Comparison of ENCODE assay signal across 8 cellular contexts in genomic region chrX:118347131-118347530, GRCh38. TPM values are rescaled to one million over a fixed set of nuclear protein-coding genes. Genes with fewer than 3 reads are reported as not detected.
DNase-seq lines count a peak whose midpoint lies in the region; ATAC-seq and TF ChIP-seq lines count a peak whose summit lies in the region.

No MANE protein-coding gene starts in this region.

- TF ChIP-seq CTCF in body of pancreas (IDR thresholded peaks at IDR 0.05) (no peak), right lobe of liver (IDR thresholded peaks at IDR 0.05) (peak in 1 of 4 donors; percentile 2), upper lobe of right lung (IDR thresholded peaks at IDR 0.05) (no peak)

- H3K27me3 ChIP-seq in MG63, result no peaks in the 10 kb centered on the region
- H3K27me3 ChIP-seq in body of pancreas, result no peaks in the 10 kb centered on the region
- H3K27me3 ChIP-seq in right lobe of liver, result no peaks in the 10 kb centered on the region
- no peaks in the 10 kb centered on the region for H3K27me3 ChIP-seq in upper lobe of right lung

- TF ChIP-seq POLR2A in body of pancreas (IDR thresholded peaks at IDR 0.05) (no peak), right lobe of liver (IDR thresholded peaks at IDR 0.05) (no peak)

- DNase-seq in GM03348 (ENCODE audit: low spot score) (peak; percentile 23), MG63 (no peak), body of pancreas (peak in 1 of 4 donors; percentile 4), right lobe of liver (no peak), upper lobe of right lung (no peak), SHP77 (lab: John Stamatoyannopoulos, UW) (no peak), NCI-H2029 (lab: John Stamatoyannopoulos, UW) (no peak)

- H3K36me3 ChIP-seq in MG63 (no peaks in the 10 kb centered on the region), body of pancreas (replicated peaks in 1 of 2; ENCODE audit: insufficient read depth in 1 of 2, low read depth in 2 of 2) (no peaks in the 10 kb centered on the region), right lobe of liver (no peaks in the 10 kb centered on the region), upper lobe of right lung (no peaks in the 10 kb centered on the region)

- WGBS in body of pancreas, 2 donors, result 0% methylated on average over 11 of the region's 11 CpGs
- WGBS in right lobe of liver (ENCODE audit: insufficient coverage, low coverage, low lambda C conversion rate, missing lambda C conversion rate), result 23% methylated on average over 11 of the region's 11 CpGs

- H3K9me3 ChIP-seq in MG63, result no peaks in the 10 kb centered on the region
- no peaks in the 10 kb centered on the region for H3K9me3 ChIP-seq in body of pancreas
- H3K9me3 ChIP-seq in right lobe of liver, result peaks cover 0 to 3% (median 0%) of the 10 kb centered on the region in 4 donors
- H3K9me3 ChIP-seq in upper lobe of right lung, result no peaks in the 10 kb centered on the region

- H3K27ac ChIP-seq in body of pancreas, result peak overlapping the region; percentile 80 to 97 (median 92)
- peak overlapping the region in 2 of 3 donors; percentile 73 to 91 for H3K27ac ChIP-seq in right lobe of liver
- peak overlapping the region; percentile 90 for H3K27ac ChIP-seq in upper lobe of right lung

- H3K4me1 ChIP-seq in body of pancreas (no peaks in the 10 kb centered on the region), right lobe of liver (no peaks in the 10 kb centered on the region), upper lobe of right lung (peaks cover 14% of the 10 kb centered on the region)

- ATAC-seq in body of pancreas (no peak), right lobe of liver (peak in 1 of 4 donors; percentile 5), upper lobe of right lung (no peak), HG03039 (IDR thresholded peaks at IDR 0.05; ENCODE audit: unreplicated experiment) (no peak)

- H3K4me3 ChIP-seq in MG63 (peak overlapping the region; percentile 82), body of pancreas (peak overlapping the region; percentile 33 to 54), right lobe of liver (peak overlapping the region; percentile 63 to 72 (median 65)), upper lobe of right lung (peak overlapping the region; percentile 68)

- intact Hi-C loops in body of pancreas (cut with DNase I) (no loop called here), right lobe of liver (cut with DNase I) (no loop called here), upper lobe of right lung (cut with DNase I) (no loop called here)

RNA-seq across cellular contexts. Expression of gene WDR44, which starts 1.2 kb away (rescaled TPM):
- 6.1 and 6.3 TPM in 2 replicates for total RNA-seq in MG63 (2014; rRNA removed; shearing (Covaris generic); ENCODE audit: low replicate concordance)
- total RNA-seq in body of pancreas (10 to 100 TPM in 1 of 2 donors, 1 to 10 TPM in 1; 9.9 to 10.1 TPM), right lobe of liver (10 to 100 TPM in 2 of 6 experiments, 1 to 10 TPM in 4; 6.2 to 11.6 (median 8.0) TPM), upper lobe of right lung (14.2 TPM)
